In the genomic region with DNA sequence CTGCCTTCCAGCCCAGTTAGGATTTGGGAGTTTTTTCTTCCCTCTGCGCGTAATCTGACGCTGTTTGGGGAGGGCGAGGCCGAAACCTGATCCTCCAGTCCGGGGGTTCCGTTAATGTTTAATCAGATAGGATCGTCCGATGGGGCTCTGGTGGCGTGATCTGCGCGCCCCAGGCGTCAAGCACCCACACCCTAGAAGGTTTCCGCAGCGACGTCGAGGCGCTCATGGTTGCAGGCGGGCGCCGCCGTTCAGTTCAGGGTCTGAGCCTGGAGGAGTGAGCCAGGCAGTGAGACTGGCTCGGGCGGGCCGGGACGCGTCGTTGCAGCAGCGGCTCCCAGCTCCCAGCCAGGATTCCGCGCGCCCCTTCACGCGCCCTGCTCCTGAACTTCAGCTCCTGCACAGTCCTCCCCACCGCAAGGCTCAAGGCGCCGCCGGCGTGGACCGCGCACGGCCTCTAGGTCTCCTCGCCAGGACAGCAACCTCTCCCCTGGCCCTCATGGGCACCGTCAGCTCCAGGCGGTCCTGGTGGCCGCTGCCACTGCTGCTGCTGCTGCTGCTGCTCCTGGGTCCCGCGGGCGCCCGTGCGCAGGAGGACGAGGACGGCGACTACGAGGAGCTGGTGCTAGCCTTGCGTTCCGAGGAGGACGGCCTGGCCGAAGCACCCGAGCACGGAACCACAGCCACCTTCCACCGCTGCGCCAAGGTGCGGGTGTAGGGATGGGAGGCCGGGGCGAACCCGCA, we compare ENCODE assay signal across 9 cellular contexts. TPM values are rescaled to one million over a fixed set of nuclear protein-coding genes. Genes with fewer than 3 reads are reported as not detected.
DNase-seq lines count a peak whose midpoint lies in the region; ATAC-seq and TF ChIP-seq lines count a peak whose summit lies in the region.
"Had no signal": no experiment of that assay in that cellular context is flagged by ENCODE, and none has a peak within 500 bp of the region (broad histone marks: within the 10 kb centered on the region; RNA-seq: fewer than 3 reads in every experiment).

TSS of gene PCSK9 (plus strand) at position 207 of the 741 bp plus-strand sequence. CDS start at position 497, 290 bp downstream.

- H3K9ac ChIP-seq in fibroblast of lung (ENCODE audit: insufficient read depth, low read length), result no peak within 1 kb of the TSS

- H4K20me1 ChIP-seq in fibroblast of lung (ENCODE audit: control insufficient read depth, extremely low read depth, insufficient read depth, low read length), result no peaks in the 10 kb centered on the region

- peak; percentile 26 for DNase-seq in DMS53 treated with DMSO at 0.1 percent for 48 hours (lab: John Stamatoyannopoulos, UW; ENCODE audit: unreplicated experiment)
- DNase-seq in NCI-H748 (lab: John Stamatoyannopoulos, UW; ENCODE audit: unreplicated experiment), result peak; percentile 76
- peak; percentile 45 to 53 for DNase-seq in fibroblast of lung (ENCODE audit: low read depth in 2 of 2)
- DNase-seq in stimulated activated CD4-positive, alpha-beta T cell treated with anti-CD3 and anti-CD28 coated beads, Interleukin-4, amount 100 ng/mL, for 1 hour, result no peak
- DNase-seq in amniotic stem cell (lab: John Stamatoyannopoulos, UW), result no peak
- DNase-seq: MG63 had no signal

- no peaks in the 10 kb centered on the region for H3K4me1 ChIP-seq in fibroblast of lung (ENCODE audit: control insufficient read depth, extremely low read depth, insufficient read depth, low read length)
- H3K4me1 ChIP-seq in neuron (ENCODE audit: insufficient read depth, low read length), result peaks cover 7% of the 10 kb centered on the region

- no peak for ATAC-seq in GM21367 (IDR thresholded peaks at IDR 0.05; ENCODE audit: unreplicated experiment)
- no peak for ATAC-seq in GM21825 (IDR thresholded peaks at IDR 0.05; ENCODE audit: unreplicated experiment)

- no peaks in the 10 kb centered on the region for H3K9me3 ChIP-seq in fibroblast of lung (ENCODE audit: control insufficient read depth, insufficient read depth, low read depth, low read length)
- no peaks in the 10 kb centered on the region for H3K9me3 ChIP-seq in neuron (ENCODE audit: low read length)
- H3K9me3 ChIP-seq: MG63 had no signal

- no peaks in the 10 kb centered on the region for H3K79me2 ChIP-seq in fibroblast of lung (ENCODE audit: control insufficient read depth, insufficient read depth, low read length)

- H3K27ac ChIP-seq in fibroblast of lung (ENCODE audit: insufficient read depth, low read length), result no peak within 1 kb of the TSS

- H3K4me3 ChIP-seq in fibroblast of lung (replicated peaks in 1 of 4; ENCODE audit: control extremely low read depth in 1 of 4, insufficient read depth in 1 of 4, low read depth in 3 of 4, low read length in 4 of 4) (peak within 1 kb of the TSS in 3 of 4 experiments; percentile 16 to 51 (median 26)), neuron (ENCODE audit: low read length) (no peak within 1 kb of the TSS)
- H3K4me3 ChIP-seq: MG63 had no signal

- H3K36me3 ChIP-seq in fibroblast of lung (ENCODE audit: control insufficient read depth, insufficient read depth, low read length), result no peaks in the 10 kb centered on the region
- no peaks in the 10 kb centered on the region for H3K36me3 ChIP-seq in neuron (ENCODE audit: insufficient read depth, low read length)
- H3K36me3 ChIP-seq: MG63 had no signal

- H3K27me3 ChIP-seq in fibroblast of lung (ENCODE audit: control insufficient read depth, insufficient read depth, low read length), result peaks cover 68% of the 10 kb centered on the region
- H3K27me3 ChIP-seq in neuron (ENCODE audit: insufficient read depth, low read length), result peaks cover 71% of the 10 kb centered on the region
- H3K27me3 ChIP-seq: MG63 had no signal

- no peak for TF ChIP-seq CTCF in fibroblast of lung (conservative IDR thresholded peaks at IDR 0.05 in 1 of 2, IDR thresholded peaks at IDR 0.05 in 1 of 2; ENCODE audit: low read depth in 1 of 2, low read length in 2 of 2)

- peak within 1 kb of the TSS; percentile 35 for H3K4me2 ChIP-seq in fibroblast of lung (ENCODE audit: extremely low read depth, insufficient read depth, low read length)

- H2AFZ ChIP-seq in fibroblast of lung (ENCODE audit: low read length) (no peak within 1 kb of the TSS), neuron (ENCODE audit: low read depth, low read length) (peak within 1 kb of the TSS; percentile 49)

RNA-seq across cellular contexts. Expression of gene PCSK9, which starts in this region (rescaled TPM):
- 1.0 and 2.0 TPM in 2 replicates for total RNA-seq in fibroblast of lung
- 0.61 and 0.70 TPM in 2 replicates for polyA plus RNA-seq in fibroblast of lung
- 1.0 and 1.1 TPM in 2 replicates for polyA plus RNA-seq in fibroblast of lung (2012)
- 1.3 and 1.6 TPM in 2 replicates for polyA minus RNA-seq in fibroblast of lung (ENCODE audit: low replicate concordance)

Comparison
In these comparisons a context has a peak if more than half of its experiments do, and no peak if none do; other contexts are left out.
1. DNase-seq: peak in DMS53 treated with DMSO at 0.1 percent for 48 hours (single experiment), NCI-H748 (single experiment) and fibroblast of lung (2 of 2); none in stimulated activated CD4-positive, alpha-beta T cell treated with anti-CD3 and anti-CD28 coated beads, Interleukin-4, amount 100 ng/mL, for 1 hour (single experiment) and amniotic stem cell (single experiment).